10 cellular contexts compared by ENCODE assay signal in the genomic region with DNA sequence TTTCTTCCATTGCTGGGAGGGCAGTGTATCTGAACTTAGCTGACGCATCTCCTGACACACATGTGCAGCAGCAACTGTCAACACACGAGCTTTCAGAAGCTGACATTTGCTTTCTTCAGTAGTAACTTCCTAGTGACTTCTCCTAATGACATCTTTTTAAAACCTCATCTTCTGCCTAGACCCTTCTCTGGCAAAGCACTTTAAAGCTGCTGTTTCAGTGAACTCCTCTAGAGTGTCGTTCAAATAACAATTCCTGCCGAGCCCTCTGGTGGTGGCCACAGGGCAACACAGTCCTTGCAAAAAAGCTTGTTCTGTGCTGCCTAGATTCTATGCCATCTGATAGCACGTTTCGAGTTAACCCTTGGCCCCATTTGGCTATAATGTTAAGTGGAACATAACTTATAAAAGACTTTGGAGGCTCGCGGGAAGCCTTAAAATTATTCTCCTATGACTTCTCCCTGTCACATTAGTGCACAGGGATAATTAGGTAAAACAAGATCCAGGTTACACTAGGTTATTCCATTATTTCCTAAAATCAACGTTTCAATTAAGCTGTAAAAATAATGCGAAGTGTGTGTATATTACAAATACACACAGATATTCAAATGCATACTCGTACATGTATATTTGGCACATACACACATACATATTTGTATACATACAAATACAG.
DNase-seq lines count a peak whose midpoint lies in the region; ATAC-seq and TF ChIP-seq lines count a peak whose summit lies in the region.
"Had no signal": no experiment of that assay in that cellular context is flagged by ENCODE, and none has a peak within 500 bp of the region (broad histone marks: within the 10 kb centered on the region; RNA-seq: fewer than 3 reads in every experiment).

No MANE protein-coding gene starts in this region.

- H3K9me3 ChIP-seq in thoracic aorta = no peaks in the 10 kb centered on the region
- no peaks in the 10 kb centered on the region for H3K9me3 ChIP-seq in naive thymus-derived CD4-positive, alpha-beta T cell (ENCODE audit: control insufficient read depth in 2 of 3, low read length in 3 of 3)

- POLR2A ChIA-PET in naive thymus-derived CD4-positive, alpha-beta T cell (lab: Charles Lee) = no interaction called here

- no peaks in the 10 kb centered on the region for H3K4me1 ChIP-seq in thoracic aorta (ENCODE audit: control insufficient read depth in 1 of 2, low read depth in 2 of 2)
- H3K4me1 ChIP-seq in naive thymus-derived CD4-positive, alpha-beta T cell (ENCODE audit: control insufficient read depth in 2 of 2, insufficient read depth in 2 of 2, low read length in 2 of 2) = no peaks in the 10 kb centered on the region
- H3K4me1 ChIP-seq: parathyroid adenoma had no signal

- peaks cover 0 to 15% (median 0%) of the 10 kb centered on the region in 11 donors for H3K9me3 Mint-ChIP-seq in naive thymus-derived CD4-positive, alpha-beta T cell

- H3K27me3 ChIP-seq in thoracic aorta (replicated peaks; ENCODE audit: insufficient read depth) = no peaks in the 10 kb centered on the region
- H3K27me3 ChIP-seq in naive thymus-derived CD4-positive, alpha-beta T cell (ENCODE audit: control insufficient read depth in 2 of 2, insufficient read depth in 2 of 2, low read length in 2 of 2) = no peaks in the 10 kb centered on the region

- no peaks in the 10 kb centered on the region for H3K27me3 Mint-ChIP-seq in naive thymus-derived CD4-positive, alpha-beta T cell

- H3K27ac ChIP-seq in VCaP (no peak overlapping the region), thoracic aorta (no peak overlapping the region)
- H3K27ac ChIP-seq in naive thymus-derived CD4-positive, alpha-beta T cell (ENCODE audit: low read depth, low read length) = no peak overlapping the region
- H3K27ac ChIP-seq: parathyroid adenoma, SK-N-MC had no signal

- no peak overlapping the region for H3K4me3 ChIP-seq in thoracic aorta
- no peak overlapping the region for H3K4me3 ChIP-seq in naive thymus-derived CD4-positive, alpha-beta T cell (ENCODE audit: low read length)
- H3K4me3 ChIP-seq: SK-N-MC had no signal

- H3K36me3 Mint-ChIP-seq in naive thymus-derived CD4-positive, alpha-beta T cell = no peaks in the 10 kb centered on the region

- no peaks in the 10 kb centered on the region for H3K4me1 Mint-ChIP-seq in naive thymus-derived CD4-positive, alpha-beta T cell

- CTCF ChIA-PET in naive thymus-derived CD4-positive, alpha-beta T cell (lab: Charles Lee) = no interaction called here

- H3K27ac Mint-ChIP-seq in naive thymus-derived CD4-positive, alpha-beta T cell = no peak overlapping the region

- intact Hi-C loops in naive thymus-derived CD4-positive, alpha-beta T cell (cut with micrococcal nuclease) = no loop called here

- DNase-seq in DMS53 (lab: John Stamatoyannopoulos, UW) (peak; percentile 85), NAMALWA (ENCODE audit: low spot score) (peak; percentile 63), iPS DF 4.7 (ENCODE audit: extremely low read depth, low spot score) (peak; percentile 30), thoracic aorta (ENCODE audit: low spot score) (no peak)
- no peak for DNase-seq in naive thymus-derived CD4-positive, alpha-beta T cell

- TF ChIP-seq CTCF in VCaP (conservative IDR thresholded peaks at IDR 0.05) (peak; percentile 85), thoracic aorta (IDR thresholded peaks at IDR 0.05) (peak; percentile 17)

- H3K4me3 Mint-ChIP-seq in naive thymus-derived CD4-positive, alpha-beta T cell = no peak overlapping the region

- H3K36me3 ChIP-seq in thoracic aorta = no peaks in the 10 kb centered on the region
- H3K36me3 ChIP-seq in naive thymus-derived CD4-positive, alpha-beta T cell (ENCODE audit: control insufficient read depth in 2 of 3, insufficient read depth in 3 of 3, low read length in 3 of 3) = no peaks in the 10 kb centered on the region

- peak; percentile 90 for ATAC-seq in GM21717 (IDR thresholded peaks at IDR 0.05; ENCODE audit: unreplicated experiment)
- ATAC-seq in thoracic aorta (ENCODE audit: insufficient number of reproducible peaks, low FRiP score, low read depth) = no peak
- ATAC-seq in GM21576 (IDR thresholded peaks at IDR 0.05; ENCODE audit: unreplicated experiment) = no peak
- ATAC-seq in naive thymus-derived CD4-positive, alpha-beta T cell = no peak

Comparison
In these comparisons a context has a peak if more than half of its experiments do, and no peak if none do; other contexts are left out.
1. DNase-seq: peak in DMS53 (single experiment), NAMALWA (single experiment) and iPS DF 4.7 (single experiment); none in thoracic aorta (single experiment) and naive thymus-derived CD4-positive, alpha-beta T cell (0 of 9).